In genomic region chr9:21995652-21996275, GRCh38 we compare ENCODE assay signal across 8 cellular contexts. TPM values are rescaled to one million over a fixed set of nuclear protein-coding genes. Genes with fewer than 3 reads are reported as not detected.
A peak's percentile ranks its signal among the peaks of the same experiment; 100 is the strongest.
DNase-seq lines count a peak whose midpoint lies in the region; ATAC-seq and TF ChIP-seq lines count a peak whose summit lies in the region.

No MANE protein-coding gene starts in this region.

- in situ Hi-C loops in GM13977 (cut with MboI; ENCODE audit: low pct_unique_long_range_greater_than_20kb, low sequenced_read_pairs, unreplicated experiment) (no loop called here), KBM-7 (cut with MboI; ENCODE audit: low pct_unique_long_range_greater_than_20kb, low sequenced_read_pairs) (no loop called here)

- H3K4me2 ChIP-seq in osteoblast (ENCODE audit: insufficient read depth, low read length), result peak overlapping the region; percentile 78

- H3K36me3 ChIP-seq in osteoblast (ENCODE audit: insufficient read depth, low read length), result no peaks in the 10 kb centered on the region

- H3K79me2 ChIP-seq in osteoblast (ENCODE audit: insufficient read depth, low read length), result peaks cover 44% of the 10 kb centered on the region

- H3K9me3 ChIP-seq in osteoblast (ENCODE audit: low read depth, low read length), result no peaks in the 10 kb centered on the region

- H3K4me3 ChIP-seq in osteoblast (ENCODE audit: insufficient read depth, low read length), result peak overlapping the region; percentile 94

- TF ChIP-seq CTCF in GM13977 (IDR thresholded peaks at IDR 0.05; ENCODE audit: extremely low read depth, insufficient read depth, missing control alignments), result peak; percentile 32
- peak; percentile 20 for TF ChIP-seq CTCF in osteoblast (IDR thresholded peaks at IDR 0.05; ENCODE audit: extremely low read depth, low read depth, low read length)

- peak overlapping the region; percentile 84 for H3K27ac ChIP-seq in osteoblast (ENCODE audit: low read depth, low read length)

- peaks cover 23% of the 10 kb centered on the region for H3K4me1 ChIP-seq in osteoblast (ENCODE audit: insufficient read depth, low read length)

- no peak for ATAC-seq in HG03097 (IDR thresholded peaks at IDR 0.05; ENCODE audit: low FRiP score, unreplicated experiment)

- no peaks in the 10 kb centered on the region for H4K20me1 ChIP-seq in osteoblast (ENCODE audit: insufficient read depth, low read length)

- H3K27me3 ChIP-seq in osteoblast (ENCODE audit: insufficient read depth, low read length), result no peaks in the 10 kb centered on the region

- peak; percentile 38 for DNase-seq in AG08395 (ENCODE audit: low spot score)
- peak; percentile 38 for DNase-seq in GM13977 (ENCODE audit: low spot score)
- DNase-seq in KBM-7, result peak; percentile 67
- DNase-seq in activated CD8-positive, alpha-beta memory T cell treated with anti-CD3 and anti-CD28 coated beads, Interleukin-2, amount 50 U/mL, for 48 hours, result peak; percentile 59
- DNase-seq in head of caudate nucleus, result peak in 34 of 42 donors; percentile 19 to 81 (median 51)
- peak; percentile 88 for DNase-seq in osteoblast (ENCODE audit: insufficient read length, low spot score, missing footprints)
- no peak for DNase-seq in activated CD4-positive, CD25-positive, alpha-beta regulatory T cell (lab: John Stamatoyannopoulos, UW)

- peak overlapping the region; percentile 96 for H2AFZ ChIP-seq in osteoblast (ENCODE audit: low read length)

- intact Hi-C loops in head of caudate nucleus (cut with DNase I), result loop anchor here (2.0 to 10.0 kb wide), 2 partner anchors 13 to 181 kb away; partner anchors contain the start of gene CDKN2B

RNA-seq across cellular contexts. Expression of gene CDKN2B-AS1, which starts 1.2 kb away (rescaled TPM):
- total RNA-seq in osteoblast, result 15.2 and 16.5 TPM in 2 replicates

RNA-seq across cellular contexts. Expression of gene CDKN2A, which starts 1.6 kb away (rescaled TPM):
- 32.1 and 37.6 TPM in 2 replicates for total RNA-seq in osteoblast

RNA-seq across cellular contexts. Expression of gene CDKN2B, which starts 13.3 kb away (rescaled TPM):
- total RNA-seq in osteoblast, result 50.7 and 51.9 TPM in 2 replicates

Comparison
In these comparisons a context has a peak if more than half of its experiments do, and no peak if none do; other contexts are left out.
1. DNase-seq: peak in AG08395 (single experiment), GM13977 (single experiment), KBM-7 (single experiment), activated CD8-positive, alpha-beta memory T cell treated with anti-CD3 and anti-CD28 coated beads, Interleukin-2, amount 50 U/mL, for 48 hours (single experiment), head of caudate nucleus (34 of 42) and osteoblast (single experiment); none in activated CD4-positive, CD25-positive, alpha-beta regulatory T cell (0 of 4).